Comparison of ENCODE assay signal across 24 cellular contexts in genomic region chr16:49532243-49532870, GRCh38.
DNase-seq lines count a peak whose midpoint lies in the region; ATAC-seq and TF ChIP-seq lines count a peak whose summit lies in the region.
"Had no signal": no experiment of that assay in that cellular context is flagged by ENCODE, and none has a peak within 500 bp of the region (broad histone marks: within the 10 kb centered on the region; RNA-seq: fewer than 3 reads in every experiment).

No MANE protein-coding gene starts in this region.

- no peak overlapping the region for H3K23ac ChIP-seq in mesendoderm (ENCODE audit: low read length)

- H3K4ac ChIP-seq in mesendoderm (ENCODE audit: low read depth, low read length), result no peak overlapping the region

- no peak overlapping the region for H2BK15ac ChIP-seq in mesendoderm (replicated peaks; ENCODE audit: low read depth)

- H2BK120ac ChIP-seq in mesendoderm (ENCODE audit: low read depth, low read length), result no peak overlapping the region

- no peak overlapping the region for H3K18ac ChIP-seq in mesendoderm (ENCODE audit: low read length)

- no peaks in the 10 kb centered on the region for H3K79me2 ChIP-seq in mesendoderm (ENCODE audit: control insufficient read depth, insufficient read depth, low read length)
- no peaks in the 10 kb centered on the region for H3K79me2 ChIP-seq in MM.1S (ENCODE audit: low read length)

- H3K27me3 ChIP-seq in mesendoderm (ENCODE audit: insufficient read depth, low read length, poor library complexity), result no peaks in the 10 kb centered on the region
- peaks cover 34% of the 10 kb centered on the region for H3K27me3 ChIP-seq in MM.1S (replicated peaks; ENCODE audit: insufficient read depth, low read length)
- H3K27me3 ChIP-seq in lower lobe of right lung (ENCODE audit: low read depth), result no peaks in the 10 kb centered on the region
- H3K27me3 ChIP-seq: body of pancreas, upper lobe of left lung had no signal

- H3K9ac ChIP-seq in mesendoderm (ENCODE audit: low read length) (no peak overlapping the region), MM.1S (ENCODE audit: low read length) (no peak overlapping the region)

- no CpG with 5 or more reads among the region's 13 CpGs for WGBS in mesendoderm (ENCODE audit: extremely low coverage, insufficient coverage, low lambda C conversion rate)

- H3K56ac ChIP-seq in mesendoderm (ENCODE audit: low read length), result no peak overlapping the region

- H3K79me1 ChIP-seq in mesendoderm (ENCODE audit: low read length), result no peaks in the 10 kb centered on the region

- H2AFZ ChIP-seq in MM.1S (ENCODE audit: low read length), result no peak overlapping the region

- H3K4me3 ChIP-seq in mesendoderm (ENCODE audit: low read length) (no peak overlapping the region), MM.1S (ENCODE audit: low read length) (no peak overlapping the region), lower lobe of right lung (no peak overlapping the region)
- H3K4me3 ChIP-seq: body of pancreas, left ventricle myocardium inferior, upper lobe of left lung had no signal

- no peaks in the 10 kb centered on the region for H3K4me1 ChIP-seq in mesendoderm (ENCODE audit: control insufficient read depth, low read depth, low read length)
- no peaks in the 10 kb centered on the region for H3K4me1 ChIP-seq in MM.1S (ENCODE audit: low read length)
- no peaks in the 10 kb centered on the region for H3K4me1 ChIP-seq in lower lobe of right lung
- H3K4me1 ChIP-seq: body of pancreas, Caco-2 had no signal

- no peak overlapping the region for H4K5ac ChIP-seq in mesendoderm (ENCODE audit: low read length)

- H2AK5ac ChIP-seq in mesendoderm (ENCODE audit: low read length), result no peak overlapping the region

- H3K4me2 ChIP-seq in mesendoderm (ENCODE audit: low read length), result no peak overlapping the region
- no peak overlapping the region for H3K4me2 ChIP-seq in MM.1S (ENCODE audit: low read depth, low read length)

- no peaks in the 10 kb centered on the region for H3K9me2 ChIP-seq in MM.1S (replicated peaks; ENCODE audit: insufficient read depth, low read length)

- no peak overlapping the region for H4K8ac ChIP-seq in mesendoderm (ENCODE audit: low read depth, low read length)

- H4K20me1 ChIP-seq in MM.1S (ENCODE audit: insufficient read depth, low read length), result no peaks in the 10 kb centered on the region

- H3K27ac ChIP-seq in mesendoderm (ENCODE audit: low read depth, low read length), result no peak overlapping the region
- H3K27ac ChIP-seq in MM.1S (ENCODE audit: low read length), result no peak overlapping the region
- no peak overlapping the region for H3K27ac ChIP-seq in lower lobe of right lung
- H3K27ac ChIP-seq: body of pancreas, left ventricle myocardium inferior, neutrophil, upper lobe of left lung had no signal

- intact Hi-C loops in lower lobe of right lung (cut with DNase I), result no loop called here

- H3K36me3 ChIP-seq in mesendoderm (ENCODE audit: control insufficient read depth, insufficient read depth, low read length) (no peaks in the 10 kb centered on the region), MM.1S (replicated peaks; ENCODE audit: insufficient read depth, low read length) (no peaks in the 10 kb centered on the region), lower lobe of right lung (no peaks in the 10 kb centered on the region)
- H3K36me3 ChIP-seq: left ventricle myocardium inferior, neutrophil, upper lobe of left lung had no signal

- no peak for ATAC-seq in lower lobe of right lung
- no peak for ATAC-seq in HG03521 (IDR thresholded peaks at IDR 0.05; ENCODE audit: unreplicated experiment)
- ATAC-seq: activated CD4-positive, alpha-beta T cell treated with anti-CD3 and anti-CD28 coated beads for 36 hours; activated CD8-positive, alpha-beta T cell treated with anti-CD3 and anti-CD28 coated beads for 36 hours; body of pancreas; stimulated activated naive B cell treated with anti-CD40 and anti-IgM and Interleukin-4, amounts not matched to agents 10 μg/mL and 1 μg/mL and 100 μg/mL, for 72 hours had no signal

- peak; percentile 8 for DNase-seq in A172 (ENCODE audit: low spot score)
- DNase-seq in ELF-1 (ENCODE audit: low read depth, low spot score), result peak; percentile 90
- DNase-seq in NCI-H774 (lab: John Stamatoyannopoulos, UW), result peak; percentile 19
- DNase-seq in mesendoderm, result peak; percentile 63
- DNase-seq in MM.1S, result no peak
- DNase-seq in lower lobe of right lung, result no peak
- no peak for DNase-seq in COLO829 (ENCODE audit: low spot score)
- DNase-seq: activated CD4-positive, alpha-beta T cell treated with anti-CD3 and anti-CD28 coated beads for 36 hours; activated CD8-positive, alpha-beta memory T cell treated with anti-CD3 and anti-CD28 coated beads, Interleukin-2, amount 50 U/mL, for 48 hours; activated CD8-positive, alpha-beta T cell treated with anti-CD3 and anti-CD28 coated beads for 36 hours; activated naive CD4-positive, alpha-beta T cell treated with anti-CD3 and anti-CD28 coated beads for 36 hours; body of pancreas; Caco-2; islet precursor cell; Karpas-422; left ventricle myocardium inferior; NCI-H1694; NCI-H510A treated with DMSO at 0.1 percent for 48 hours; stimulated activated naive B cell treated with anti-CD40 and anti-IgM and Interleukin-4, amounts not matched to agents 10 μg/mL and 1 μg/mL and 100 μg/mL, for 72 hours; substantia nigra; T-helper 9 cell; upper lobe of left lung had no signal

- H3K9me3 ChIP-seq in MM.1S (replicated peaks; ENCODE audit: insufficient read depth, low read length), result no peaks in the 10 kb centered on the region
- no peaks in the 10 kb centered on the region for H3K9me3 ChIP-seq in lower lobe of right lung
- H3K9me3 ChIP-seq: body of pancreas, Caco-2, left ventricle myocardium inferior, neutrophil, upper lobe of left lung had no signal

- H2BK5ac ChIP-seq in mesendoderm (ENCODE audit: low read length), result no peak overlapping the region

- H3F3A ChIP-seq in MM.1S (ENCODE audit: insufficient read depth, low read length), result no peaks in the 10 kb centered on the region

- TF ChIP-seq CTCF in MM.1S (IDR thresholded peaks at IDR 0.05; ENCODE audit: low read length) (no peak), lower lobe of right lung (IDR thresholded peaks at IDR 0.05) (no peak)

Comparison
In these comparisons a context has a peak if more than half of its experiments do, and no peak if none do; other contexts are left out.
1. DNase-seq: peak in A172 (single experiment), ELF-1 (single experiment), NCI-H774 (single experiment) and mesendoderm (single experiment); none in MM.1S (single experiment), lower lobe of right lung (single experiment) and COLO829 (single experiment).